Comparison of ENCODE assay signal across 23 cellular contexts in genomic region chr13:62781866-62782265, GRCh38.
DNase-seq lines count a peak whose midpoint lies in the region; ATAC-seq, FAIRE-seq and TF ChIP-seq lines count a peak whose summit lies in the region.
"Had no signal": no experiment of that assay in that cellular context is flagged by ENCODE, and none has a peak within 500 bp of the region (broad histone marks: within the 10 kb centered on the region; RNA-seq: fewer than 3 reads in every experiment).

No MANE protein-coding gene starts in this region.

- no peaks in the 10 kb centered on the region for H3F3A ChIP-seq in PC-3 (ENCODE audit: low read length, unreplicated experiment)

- ATAC-seq in PC-3: peak; percentile 56
- ATAC-seq in T-cell (replicated peaks in 1 of 4): no peak
- ATAC-seq in stimulated activated naive B cell treated with anti-CD40 and anti-IgM and Interleukin-4, amounts not matched to agents 10 μg/mL and 1 μg/mL and 100 μg/mL, for 72 hours (replicated peaks): no peak
- ATAC-seq: CD8-positive, alpha-beta T cell; HCT116 had no signal

- intact Hi-C loops in PC-3 (cut with micrococcal nuclease): no loop called here

- no peaks in the 10 kb centered on the region for H3K27me3 Mint-ChIP-seq in T-cell
- no peaks in the 10 kb centered on the region for H3K27me3 Mint-ChIP-seq in stimulated activated naive B cell treated with anti-CD40 and anti-IgM and Interleukin-4, amounts not matched to agents 10 μg/mL and 1 μg/mL and 100 μg/mL, for 72 hours
- H3K27me3 Mint-ChIP-seq: B cell had no signal

- H3K36me3 Mint-ChIP-seq in T-cell: no peaks in the 10 kb centered on the region
- H3K36me3 Mint-ChIP-seq in stimulated activated naive B cell treated with anti-CD40 and anti-IgM and Interleukin-4, amounts not matched to agents 10 μg/mL and 1 μg/mL and 100 μg/mL, for 72 hours: no peaks in the 10 kb centered on the region
- H3K36me3 Mint-ChIP-seq: CD8-positive, alpha-beta T cell had no signal

- H4K20me1 ChIP-seq in PC-3 (ENCODE audit: low read length): no peaks in the 10 kb centered on the region

- H3K4me2 ChIP-seq in PC-3 (ENCODE audit: low read length): no peak overlapping the region

- no peak overlapping the region for H3K4me3 ChIP-seq in PC-3 (ENCODE audit: low read length)
- H3K4me3 ChIP-seq in epithelial cell of proximal tubule (ENCODE audit: low read depth, low read length): no peak overlapping the region
- H3K4me3 ChIP-seq: MG63 had no signal

- no peak overlapping the region for H3K4me3 Mint-ChIP-seq in T-cell
- no peak overlapping the region for H3K4me3 Mint-ChIP-seq in stimulated activated naive B cell treated with anti-CD40 and anti-IgM and Interleukin-4, amounts not matched to agents 10 μg/mL and 1 μg/mL and 100 μg/mL, for 72 hours
- H3K4me3 Mint-ChIP-seq: B cell; CD8-positive, alpha-beta T cell had no signal

- peaks cover 0 to 19% (median 15%) of the 10 kb centered on the region in 3 donors for H3K9me3 Mint-ChIP-seq in T-cell
- H3K9me3 Mint-ChIP-seq in stimulated activated naive B cell treated with anti-CD40 and anti-IgM and Interleukin-4, amounts not matched to agents 10 μg/mL and 1 μg/mL and 100 μg/mL, for 72 hours: peaks cover 0 to 6% of the 10 kb centered on the region in 2 donors

- no peaks in the 10 kb centered on the region for H3K9me2 ChIP-seq in PC-3 (replicated peaks; ENCODE audit: low read length)

- CTCF ChIA-PET in PC-3 (lab: Charles Lee): no interaction called here
- CTCF ChIA-PET in T-cell (lab: Charles Lee): no interaction called here

- H3K4me1 ChIP-seq in PC-3 (ENCODE audit: insufficient read depth, low read length): no peaks in the 10 kb centered on the region
- H3K4me1 ChIP-seq: Caco-2 had no signal

- H3K79me2 ChIP-seq in PC-3 (ENCODE audit: low read length): no peaks in the 10 kb centered on the region

- POLR2A ChIA-PET in PC-3 (lab: Charles Lee; ENCODE audit: unreplicated experiment) (no interaction called here), T-cell (lab: Charles Lee) (no interaction called here)

- no peaks in the 10 kb centered on the region for H3K27me3 ChIP-seq in PC-3 (ENCODE audit: low read length)
- H3K27me3 ChIP-seq: MG63 had no signal

- H3K36me3 ChIP-seq in PC-3 (ENCODE audit: low read depth, low read length): no peaks in the 10 kb centered on the region
- H3K36me3 ChIP-seq: MG63 had no signal

- H3K27ac ChIP-seq in PC-3 (ENCODE audit: low read length): no peak overlapping the region
- H3K27ac ChIP-seq: C4-2B, RWPE1 had no signal

- TF ChIP-seq CTCF in D721Med (IDR thresholded peaks at IDR 0.05; ENCODE audit: insufficient read depth, missing control alignments) (no peak), PC-3 (conservative IDR thresholded peaks at IDR 0.05; ENCODE audit: low read depth, low read length) (no peak), epithelial cell of proximal tubule (conservative IDR thresholded peaks at IDR 0.05; ENCODE audit: low read depth, low read length) (no peak)

- H3K9me3 ChIP-seq in PC-3 (ENCODE audit: low read length): no peaks in the 10 kb centered on the region
- H3K9me3 ChIP-seq: Caco-2, MG63 had no signal

- DNase-seq in D721Med (ENCODE audit: insufficient read length, low spot score): no peak
- DNase-seq in PC-3: peak; percentile 17
- DNase-seq in epithelial cell of proximal tubule (ENCODE audit: low read depth): peak; percentile 1
- DNase-seq in T-cell: no peak
- no peak for DNase-seq in GM19240 (ENCODE audit: insufficient read length, low spot score)
- DNase-seq in stimulated activated naive B cell treated with anti-CD40 and anti-IgM and Interleukin-4, amounts not matched to agents 10 μg/mL and 1 μg/mL and 100 μg/mL, for 72 hours: no peak
- no peak for DNase-seq in HT-29 (ENCODE audit: low spot score)
- DNase-seq: Caco-2; CD8-positive, alpha-beta T cell; DMS79 treated with DMSO at 0.1 percent for 48 hours; KBM-7; MG63; NCI-H1694; NCI-H2081; NCI-H2227 treated with DMSO at 0.1 percent for 48 hours; NCI-H526 treated with DMSO at 0.1 percent for 48 hours; SHP77 had no signal

- no peaks in the 10 kb centered on the region for H3K4me1 Mint-ChIP-seq in T-cell
- H3K4me1 Mint-ChIP-seq in stimulated activated naive B cell treated with anti-CD40 and anti-IgM and Interleukin-4, amounts not matched to agents 10 μg/mL and 1 μg/mL and 100 μg/mL, for 72 hours: no peaks in the 10 kb centered on the region
- H3K4me1 Mint-ChIP-seq: B cell had no signal

- peak; percentile 44 for FAIRE-seq in D721Med (lab: Jason Lieb, UNC)
- FAIRE-seq: GM12892, H1 had no signal

- H3K27ac Mint-ChIP-seq in T-cell: no peak overlapping the region
- no peak overlapping the region for H3K27ac Mint-ChIP-seq in stimulated activated naive B cell treated with anti-CD40 and anti-IgM and Interleukin-4, amounts not matched to agents 10 μg/mL and 1 μg/mL and 100 μg/mL, for 72 hours
- H3K27ac Mint-ChIP-seq: B cell; CD8-positive, alpha-beta T cell had no signal

- H2AFZ ChIP-seq in PC-3 (ENCODE audit: low read length): no peak overlapping the region

- BruUV-seq in PC-3 (replicated peaks; lab: Mats Ljungman, UMichigan): no TSS peak

- no peak overlapping the region for H3K9ac ChIP-seq in PC-3 (ENCODE audit: low read length)

Comparison
In these comparisons a context has a peak if more than half of its experiments do, and no peak if none do; other contexts are left out.
1. DNase-seq: peak in PC-3 (single experiment) and epithelial cell of proximal tubule (single experiment); none in D721Med (single experiment), T-cell (0 of 34), GM19240 (single experiment), stimulated activated naive B cell treated with anti-CD40 and anti-IgM and Interleukin-4, amounts not matched to agents 10 μg/mL and 1 μg/mL and 100 μg/mL, for 72 hours (single experiment) and HT-29 (single experiment).